In genomic region chr5:177301503-177302165, GRCh38 we compare ENCODE assay signal across 7 cellular contexts. TPM values are rescaled to one million over a fixed set of nuclear protein-coding genes. Genes with fewer than 3 reads are reported as not detected.
A peak's percentile ranks its signal among the peaks of the same experiment; 100 is the strongest.
DNase-seq lines count a peak whose midpoint lies in the region; ATAC-seq, FAIRE-seq and TF ChIP-seq lines count a peak whose summit lies in the region.

No MANE protein-coding gene starts in this region.

- peak overlapping the region; percentile 88 for H3K4me3 Mint-ChIP-seq in endothelial cell (ENCODE audit: unreplicated experiment)

- H3K27me3 Mint-ChIP-seq in endothelial cell (ENCODE audit: unreplicated experiment), result peaks cover 34% of the 10 kb centered on the region

- DNase-seq in GM18507 (ENCODE audit: extremely low spot score, insufficient read length, low read depth) (no peak), NCI-H2196 (lab: John Stamatoyannopoulos, UW; ENCODE audit: unreplicated experiment) (peak; percentile 94), endothelial cell (ENCODE audit: low spot score) (no peak), sigmoid colon (peak; percentile 65), OCI-M1 (lab: John Stamatoyannopoulos, UW) (no peak), cortex of kidney (lab: John Stamatoyannopoulos, UW) (no peak)

- no peaks in the 10 kb centered on the region for H3K9me3 Mint-ChIP-seq in endothelial cell (ENCODE audit: unreplicated experiment)

- H3K36me3 Mint-ChIP-seq in endothelial cell (ENCODE audit: low read depth, unreplicated experiment), result peaks cover 35% of the 10 kb centered on the region

- no peak overlapping the region for H3K27ac Mint-ChIP-seq in endothelial cell (ENCODE audit: unreplicated experiment)

- FAIRE-seq in GM18507 (lab: Jason Lieb, UNC), result peak; percentile 64

- H3K27ac ChIP-seq in sigmoid colon, result peak overlapping the region in 3 of 4 donors; percentile 46 to 90 (median 47)

- no peak for ATAC-seq in HG03139 (IDR thresholded peaks at IDR 0.05; ENCODE audit: unreplicated experiment)

- peaks cover 0 to 28% (median 10%) of the 10 kb centered on the region in 4 donors for H3K36me3 ChIP-seq in sigmoid colon

- WGBS in sigmoid colon, 2 donors, result 25 to 62% methylated on average over 7 of the region's 7 CpGs

- H3K4me3 ChIP-seq in sigmoid colon, result no peak overlapping the region

- no peaks in the 10 kb centered on the region for H3K27me3 ChIP-seq in sigmoid colon

- no peak for TF ChIP-seq EP300 in sigmoid colon (IDR thresholded peaks at IDR 0.05)

- H3K4me1 ChIP-seq in sigmoid colon, result peaks cover 0 to 61% (median 47%) of the 10 kb centered on the region in 4 donors

- intact Hi-C loops in sigmoid colon (cut with DNase I), result no loop called here

- no peak for TF ChIP-seq CTCF in endothelial cell (IDR thresholded peaks at IDR 0.05; ENCODE audit: unreplicated experiment)
- TF ChIP-seq CTCF in sigmoid colon (IDR thresholded peaks at IDR 0.05), result no peak

- no peak for TF ChIP-seq POLR2A in sigmoid colon (IDR thresholded peaks at IDR 0.05)

- H3K4me1 Mint-ChIP-seq in endothelial cell (ENCODE audit: unreplicated experiment), result peaks cover 68% of the 10 kb centered on the region

- H3K9me3 ChIP-seq in sigmoid colon, result no peaks in the 10 kb centered on the region

RNA-seq across cellular contexts. Expression of gene RAB24, which starts 1.9 kb away (rescaled TPM):
- total RNA-seq in endothelial cell (ENCODE audit: unreplicated experiment) (15.9 TPM), sigmoid colon (10 to 100 TPM; 22.3 to 33.6 (median 29.4) TPM)
- polyA plus RNA-seq in sigmoid colon, result 10 to 100 TPM; 35.4 to 64.6 (median 50.4) TPM

RNA-seq across cellular contexts. Expression of gene PRELID1, which starts 2.0 kb away (rescaled TPM):
- 198 TPM for total RNA-seq in endothelial cell (ENCODE audit: unreplicated experiment)
- 10 to 100 TPM; 59.3 to 64.9 (median 62.4) TPM for total RNA-seq in sigmoid colon
- 100 to 1,000 TPM; 231 to 330 (median 257) TPM for polyA plus RNA-seq in sigmoid colon

RNA-seq across cellular contexts. Expression of gene MXD3, which starts 10.1 kb away (rescaled TPM):
- total RNA-seq in endothelial cell (ENCODE audit: unreplicated experiment), result 6.4 TPM
- total RNA-seq in sigmoid colon, result 10 to 100 TPM in 2 of 4 donors, 1 to 10 TPM in 2; 7.2 to 23.8 (median 12.9) TPM
- 10 to 100 TPM in 1 of 3 donors, 1 to 10 TPM in 2; 2.1 to 20.7 (median 5.4) TPM for polyA plus RNA-seq in sigmoid colon

RNA-seq across cellular contexts. Expression of gene LMAN2, which starts 49.8 kb away (rescaled TPM):
- total RNA-seq in endothelial cell (ENCODE audit: unreplicated experiment) (137 TPM), sigmoid colon (100 to 1,000 TPM in 2 of 4 donors, 10 to 100 TPM in 2; 87.5 to 169 (median 98.2) TPM)
- polyA plus RNA-seq in sigmoid colon, result 100 to 1,000 TPM in 2 of 3 donors, 10 to 100 TPM in 1; 62.5 to 244 (median 115) TPM

RNA-seq across cellular contexts. Expression of gene RGS14, which starts 56.1 kb away (rescaled TPM):
- total RNA-seq in endothelial cell (ENCODE audit: unreplicated experiment) (21.8 TPM), sigmoid colon (10 to 100 TPM in 3 of 4 donors, 1 to 10 TPM in 1; 9.6 to 26.6 (median 16.7) TPM)
- polyA plus RNA-seq in sigmoid colon, result 10 to 100 TPM; 12.7 to 21.0 (median 16.2) TPM

Comparison
In these comparisons a context has a peak if more than half of its experiments do, and no peak if none do; other contexts are left out.
1. DNase-seq: peak in NCI-H2196 (single experiment) and sigmoid colon (single experiment); none in GM18507 (single experiment), endothelial cell (single experiment), OCI-M1 (single experiment) and cortex of kidney (single experiment).